8 cellular contexts compared by ENCODE assay signal in genomic region chr12:56628671-56629458, GRCh38. TPM values are rescaled to one million over a fixed set of nuclear protein-coding genes. Genes with fewer than 3 reads are reported as not detected.
DNase-seq lines count a peak whose midpoint lies in the region; ATAC-seq, FAIRE-seq and TF ChIP-seq lines count a peak whose summit lies in the region.

No MANE protein-coding gene starts in this region.

- POLR2A ChIA-PET in AG04449 (lab: Yijun Ruan, JAX): interaction anchor here (0.7 to 2.1 kb wide), 3 partner anchors 8 to 56 kb away, joined by 4 to 8 read pairs (median 5); no protein-coding TSS in a partner anchor

- DNase-seq in AG04449 (ENCODE audit: low read depth, low spot score) (no peak), GM18507 (ENCODE audit: extremely low spot score, insufficient read length, low read depth) (no peak), NCI-H69 (lab: John Stamatoyannopoulos, UW) (peak; percentile 64), endothelial cell (ENCODE audit: low spot score) (peak; percentile 57)
- DNase-seq in activated CD8-positive, alpha-beta memory T cell treated with anti-CD3 and anti-CD28 coated beads, Interleukin-2, amount 50 U/mL, for 48 hours: peak; percentile 78
- DNase-seq in stimulated activated naive CD4-positive, alpha-beta T cell treated with Interleukin-2 at 50 U/mL for 16 hours (lab: John Stamatoyannopoulos, UW): peak; percentile 56

- H3K27ac Mint-ChIP-seq in endothelial cell (ENCODE audit: unreplicated experiment): peak overlapping the region; percentile 90

- no peaks in the 10 kb centered on the region for H3K9me3 ChIP-seq in mesodermal cell (ENCODE audit: control insufficient read depth, low read length)

- CTCF ChIA-PET in AG04449 (lab: Yijun Ruan, JAX): interaction anchor here (0.9 to 7.6 kb wide), 14 partner anchors 6 to 116 kb away, joined by 3 to 77 read pairs (median 5); no protein-coding TSS in a partner anchor

- H3K4me1 Mint-ChIP-seq in endothelial cell (ENCODE audit: unreplicated experiment): peaks cover 44% of the 10 kb centered on the region

- TF ChIP-seq CTCF in AG04449 (IDR thresholded peaks at IDR 0.05; ENCODE audit: insufficient read depth, low read length, missing control alignments) (no peak), endothelial cell (IDR thresholded peaks at IDR 0.05; ENCODE audit: unreplicated experiment) (no peak)

- peaks cover 41% of the 10 kb centered on the region for H3K36me3 ChIP-seq in mesodermal cell (ENCODE audit: control insufficient read depth, insufficient read depth, low read length)

- FAIRE-seq in GM18507 (lab: Jason Lieb, UNC): peak; percentile 59

- peaks cover 39% of the 10 kb centered on the region for H3K4me1 ChIP-seq in mesodermal cell (ENCODE audit: control insufficient read depth, insufficient read depth, low read length, poor library complexity, severe bottlenecking)

- H3K9me3 Mint-ChIP-seq in endothelial cell (ENCODE audit: unreplicated experiment): no peaks in the 10 kb centered on the region

- peak overlapping the region; percentile 78 for H3K27ac ChIP-seq in mesodermal cell (ENCODE audit: low read depth, low read length, severe bottlenecking)

- peaks cover 9% of the 10 kb centered on the region for H3K27me3 Mint-ChIP-seq in endothelial cell (ENCODE audit: unreplicated experiment)

- H3K4me3 ChIP-seq in AG04449 (ENCODE audit: low read depth, low read length) (peak overlapping the region; percentile 91), mesodermal cell (ENCODE audit: extremely low read depth, insufficient read depth, low read length, poor library complexity, severe bottlenecking) (peak overlapping the region; percentile 98)

- ATAC-seq in GM19351 (IDR thresholded peaks at IDR 0.05; ENCODE audit: unreplicated experiment): no peak

- peak overlapping the region; percentile 95 for H3K4me3 Mint-ChIP-seq in endothelial cell (ENCODE audit: unreplicated experiment)

- WGBS in mesodermal cell (ENCODE audit: insufficient coverage in 2 of 2), 2 experiments: 2 to 5% methylated on average over 4 to 7 of the region's 18 CpGs

- H3K36me3 Mint-ChIP-seq in endothelial cell (ENCODE audit: low read depth, unreplicated experiment): peaks cover 14% of the 10 kb centered on the region

RNA-seq across cellular contexts. Expression of gene BAZ2A, which starts 1.3 kb away (rescaled TPM):
- 165 TPM for total RNA-seq in endothelial cell (ENCODE audit: unreplicated experiment)
- 127 TPM for polyA plus RNA-seq in mesodermal cell (2013, experiment 1 of 2)
- polyA plus RNA-seq in mesodermal cell (2013, experiment 2 of 2): 95.9 TPM

RNA-seq across cellular contexts. Expression of gene ATP5F1B, which starts 16.9 kb away (rescaled TPM):
- 519 TPM for total RNA-seq in endothelial cell (ENCODE audit: unreplicated experiment)
- polyA plus RNA-seq in mesodermal cell (2013, experiment 1 of 2): 803 TPM
- 755 TPM for polyA plus RNA-seq in mesodermal cell (2013, experiment 2 of 2)

RNA-seq across cellular contexts. Expression of gene PTGES3, which starts 59.2 kb away (rescaled TPM):
- total RNA-seq in endothelial cell (ENCODE audit: unreplicated experiment): 165 TPM
- polyA plus RNA-seq in mesodermal cell (2013, experiment 1 of 2): 279 TPM
- 307 TPM for polyA plus RNA-seq in mesodermal cell (2013, experiment 2 of 2)

Comparison
In these comparisons a context has a peak if more than half of its experiments do, and no peak if none do; other contexts are left out.
1. DNase-seq: peak in NCI-H69 (single experiment), activated CD8-positive, alpha-beta memory T cell treated with anti-CD3 and anti-CD28 coated beads, Interleukin-2, amount 50 U/mL, for 48 hours (single experiment), endothelial cell (single experiment) and stimulated activated naive CD4-positive, alpha-beta T cell treated with Interleukin-2 at 50 U/mL for 16 hours (single experiment); none in AG04449 (single experiment) and GM18507 (single experiment).